Comparison of ENCODE assay signal across 22 cellular contexts in the genomic region with DNA sequence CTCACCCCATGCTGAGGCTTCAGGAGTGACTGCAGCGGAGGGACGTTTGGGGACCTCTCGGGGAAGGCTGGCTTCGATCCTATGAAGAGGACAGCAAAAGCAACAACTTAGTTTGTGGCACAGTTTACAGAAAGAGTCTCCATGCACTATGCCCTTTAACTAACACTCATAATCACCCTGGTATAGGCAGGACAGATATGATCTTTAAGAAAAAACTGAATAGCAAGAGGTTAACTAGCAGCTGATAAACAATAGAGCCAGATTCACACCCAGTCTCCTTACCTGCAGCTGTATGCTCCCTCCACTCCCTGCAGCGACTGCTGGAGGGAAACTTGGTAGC. TPM values are rescaled to one million over a fixed set of nuclear protein-coding genes. Genes with fewer than 3 reads are reported as not detected.
"Had no signal": no experiment of that assay in that cellular context is flagged by ENCODE, and none has a peak within 500 bp of the region (broad histone marks: within the 10 kb centered on the region; RNA-seq: fewer than 3 reads in every experiment).

No MANE protein-coding gene starts in this region.

- H3K27ac ChIP-seq: left lung, neural progenitor cell, neutrophil, parathyroid adenoma, right atrium auricular region, skin epidermis, stomach, testis, thyroid gland, transverse colon, upper lobe of left lung, vagina had no signal

- H3K9me3 Mint-ChIP-seq: mesothelial cell of epicardium; natural killer cell; nephron progenitor cell; neural progenitor cell; stimulated activated naive B cell treated with anti-CD40 and anti-IgM and Interleukin-4, amounts not matched to agents 10 μg/mL and 1 μg/mL and 100 μg/mL, for 72 hours had no signal

- H3K36me3 ChIP-seq: left lung, neural progenitor cell, neutrophil, right atrium auricular region, stomach, thyroid gland, transverse colon, upper lobe of left lung, vagina had no signal

- H3K4me3 Mint-ChIP-seq: mesothelial cell of epicardium; naive B cell; natural killer cell; nephron progenitor cell; stimulated activated naive B cell treated with anti-CD40 and anti-IgM and Interleukin-4, amounts not matched to agents 10 μg/mL and 1 μg/mL and 100 μg/mL, for 72 hours had no signal

- H3K36me3 Mint-ChIP-seq: mesothelial cell of epicardium; naive B cell; natural killer cell; neural progenitor cell; stimulated activated naive B cell treated with anti-CD40 and anti-IgM and Interleukin-4, amounts not matched to agents 10 μg/mL and 1 μg/mL and 100 μg/mL, for 72 hours had no signal

- H3K4me1 Mint-ChIP-seq: mesothelial cell of epicardium had no signal

- DNase-seq: stimulated activated naive B cell treated with anti-CD40 and anti-IgM and Interleukin-4, amounts not matched to agents 10 μg/mL and 1 μg/mL and 100 μg/mL, for 72 hours had no signal

- H3K4me3 ChIP-seq: left lung, lung, neural progenitor cell, right atrium auricular region, skin epidermis, stomach, testis, thyroid gland, transverse colon, upper lobe of left lung, vagina had no signal

- H3K27me3 ChIP-seq: neural progenitor cell, right atrium auricular region, testis, thyroid gland, transverse colon, upper lobe of left lung, vagina had no signal

- H3K9ac ChIP-seq: neural progenitor cell, parathyroid adenoma had no signal

- H3K4me1 ChIP-seq: left lung, right atrium auricular region, stomach, testis, thyroid gland, upper lobe of left lung, vagina had no signal

- ATAC-seq: stimulated activated naive CD8-positive, alpha-beta T cell treated with anti-CD3 and anti-CD28 coated beads, Interleukin-15, Interleukin-2, amounts not matched to agents 100 U/mL and 50 U/mL, for 24 hours had no signal

- H3K27ac Mint-ChIP-seq: mesothelial cell of epicardium, natural killer cell, nephron progenitor cell had no signal

- H3K4me2 ChIP-seq: neural progenitor cell had no signal

- H3K9me3 ChIP-seq: left lung, neutrophil, right atrium auricular region, stomach, testis, thyroid gland, transverse colon, upper lobe of left lung, vagina had no signal

RNA-seq across cellular contexts. Expression of a gene that starts 27.4 kb away (rescaled TPM):
- total RNA-seq: posterior vena cava, pulmonary artery endothelial cell, sciatic nerve had no signal
